ENCODE assay signal across 11 cellular contexts in genomic region chr9:77926314-77926959, GRCh38.
A peak's percentile ranks its signal among the peaks of the same experiment; 100 is the strongest.
DNase-seq lines count a peak whose midpoint lies in the region; ATAC-seq and TF ChIP-seq lines count a peak whose summit lies in the region.
"Had no signal": no experiment of that assay in that cellular context is flagged by ENCODE, and none has a peak within 500 bp of the region (broad histone marks: within the 10 kb centered on the region; RNA-seq: fewer than 3 reads in every experiment).

No MANE protein-coding gene starts in this region.

- no peaks in the 10 kb centered on the region for H3K9me2 ChIP-seq in PC-9 (ENCODE audit: insufficient read depth)

- no peaks in the 10 kb centered on the region for H3K9me3 ChIP-seq in PC-9 (ENCODE audit: insufficient read depth, low read depth)
- H3K9me3 ChIP-seq in endodermal cell (ENCODE audit: control insufficient read depth, low read length): no peaks in the 10 kb centered on the region

- peaks cover 21% of the 10 kb centered on the region for H3K4me1 Mint-ChIP-seq in endodermal cell
- peaks cover 65% of the 10 kb centered on the region for H3K4me1 Mint-ChIP-seq in osteocyte (ENCODE audit: unreplicated experiment)

- no TSS peak for BruUV-seq in PC-9 (replicated peaks; lab: Mats Ljungman, UMichigan)

- H3K27me3 Mint-ChIP-seq in endodermal cell (ENCODE audit: insufficient read depth) (no peaks in the 10 kb centered on the region), osteocyte (ENCODE audit: unreplicated experiment) (no peaks in the 10 kb centered on the region)

- TF ChIP-seq CTCF in PC-9 (conservative IDR thresholded peaks at IDR 0.05): no peak
- TF ChIP-seq CTCF in endodermal cell (conservative IDR thresholded peaks at IDR 0.05): no peak
- no peak for TF ChIP-seq CTCF in osteocyte (IDR thresholded peaks at IDR 0.05)

- no peaks in the 10 kb centered on the region for H3K27me3 ChIP-seq in PC-9 (ENCODE audit: insufficient read depth, low read depth)
- no peaks in the 10 kb centered on the region for H3K27me3 ChIP-seq in endodermal cell (ENCODE audit: control insufficient read depth, insufficient read depth, low read length, poor library complexity, severe bottlenecking)

- ATAC-seq in GM19397 (IDR thresholded peaks at IDR 0.05; ENCODE audit: unreplicated experiment) (no peak), GM18867 (IDR thresholded peaks at IDR 0.05; ENCODE audit: unreplicated experiment) (no peak)

- peak; percentile 56 for DNase-seq in GM03348 (ENCODE audit: low spot score)
- DNase-seq in PC-9: peak in 1 of 2 experiments; percentile 76
- DNase-seq in endodermal cell: no peak
- no peak for DNase-seq in osteocyte (ENCODE audit: extremely low spot score, unreplicated experiment)
- no peak for DNase-seq in posterior cingulate gyrus
- no peak for DNase-seq in NCI-H2196 (lab: John Stamatoyannopoulos, UW; ENCODE audit: unreplicated experiment)
- DNase-seq: activated CD8-positive, alpha-beta memory T cell treated with anti-CD3 and anti-CD28 coated beads, Interleukin-2, amount 50 U/mL, for 4 hours; NCI-H146; SHP77 had no signal

- intact Hi-C loops in PC-9 (cut with micrococcal nuclease; ENCODE audit: unreplicated experiment): loop anchor here (2.0 kb wide), 3 partner anchors 20 to 54 kb away; no protein-coding TSS in a partner anchor
- intact Hi-C loops in posterior cingulate gyrus (cut with DNase I): no loop called here

- H3F3A ChIP-seq in PC-9 (ENCODE audit: insufficient read depth, low read depth): peaks cover 11% of the 10 kb centered on the region

- H3K36me3 ChIP-seq in PC-9 (ENCODE audit: low read depth): no peaks in the 10 kb centered on the region
- H3K36me3 ChIP-seq in endodermal cell (ENCODE audit: control insufficient read depth, insufficient read depth, low read length): no peaks in the 10 kb centered on the region

- H3K4me1 ChIP-seq in PC-9 (replicated peaks; ENCODE audit: insufficient read depth) (peaks cover 20% of the 10 kb centered on the region), endodermal cell (ENCODE audit: control insufficient read depth, insufficient read depth, low read length) (peaks cover 5% of the 10 kb centered on the region)

- no peaks in the 10 kb centered on the region for H4K20me1 ChIP-seq in PC-9 (ENCODE audit: insufficient read depth)

- H3K27ac ChIP-seq in PC-9 (peak overlapping the region; percentile 48), endodermal cell (ENCODE audit: low read depth, low read length) (no peak overlapping the region)

- H3K36me3 Mint-ChIP-seq in endodermal cell (ENCODE audit: low read depth) (peaks cover 17% of the 10 kb centered on the region), osteocyte (ENCODE audit: unreplicated experiment) (peaks cover 10% of the 10 kb centered on the region)

- POLR2A ChIA-PET in PC-9 (lab: Charles Lee; ENCODE audit: unreplicated experiment): interaction anchor here (0.7 kb wide), 1 partner anchor 176 kb away, joined by 8 read pairs; no protein-coding TSS in a partner anchor

- WGBS in endodermal cell (ENCODE audit: insufficient coverage in 1 of 2, insufficient read length in 1 of 2), 2 experiments: 95 to 97% methylated on average over 2 of the region's 2 CpGs

- H3K27ac Mint-ChIP-seq in endodermal cell (peak overlapping the region; percentile 31), osteocyte (ENCODE audit: unreplicated experiment) (peak overlapping the region; percentile 77)

- H3K9ac ChIP-seq in endodermal cell (ENCODE audit: extremely low read depth, low read length, poor library complexity, severe bottlenecking): no peak overlapping the region

- H3K79me2 ChIP-seq in PC-9 (ENCODE audit: low read depth): peaks cover 37% of the 10 kb centered on the region

- H3K4me3 Mint-ChIP-seq in endodermal cell (no peak overlapping the region), osteocyte (ENCODE audit: unreplicated experiment) (no peak overlapping the region)

- H2AFZ ChIP-seq in PC-9: no peak overlapping the region

- peak overlapping the region; percentile 13; the same call in 1 of the 2 replicates for H3K4me2 ChIP-seq in PC-9

- H3K9me3 Mint-ChIP-seq in endodermal cell (no peaks in the 10 kb centered on the region), osteocyte (ENCODE audit: unreplicated experiment) (no peaks in the 10 kb centered on the region)

- CTCF ChIA-PET in PC-9 (lab: Charles Lee): no interaction called here

- H3K4me3 ChIP-seq in PC-9 (no peak overlapping the region), endodermal cell (ENCODE audit: low read length) (no peak overlapping the region)
